ENCODE assay signal across 24 cellular contexts in genomic region chr6:134039116-134039515, GRCh38.
"Had no signal": no experiment of that assay in that cellular context is flagged by ENCODE, and none has a peak within 500 bp of the region (broad histone marks: within the 10 kb centered on the region; RNA-seq: fewer than 3 reads in every experiment).

No MANE protein-coding gene starts in this region.

- ATAC-seq: Panc1, Right ventricle myocardium inferior had no signal

- H3K36me3 ChIP-seq: MG63, SJSA1 had no signal

- H3K4me3 ChIP-seq: MG63, PC-9, SJSA1 had no signal

- H3K27ac ChIP-seq: PC-9, RWPE1, SJSA1 had no signal

- H3K4me2 ChIP-seq: PC-9, SK-N-SH had no signal

- H3K27me3 ChIP-seq: MG63, SJSA1 had no signal

- H3K9ac ChIP-seq: SK-N-SH had no signal

- DNase-seq: Kasumi-1, MG63, NCI-H1048, NCI-H1436, NCI-H1694, NCI-H187, NCI-H1930, NCI-H2029 treated with DMSO at 0.1 percent for 48 hours, NCI-H2081 treated with DMSO at 0.1 percent for 48 hours, NCI-H2107, NCI-H2171, NCI-H226, NCI-H446 treated with DMSO at 0.1 percent for 48 hours, NCI-H510A, NCI-H526, NCI-H82, PC-9, SK-N-SH, SW 1271, T-helper 1 cell had no signal

- H3K9me3 ChIP-seq: MG63, SJSA1, SK-N-SH had no signal

- H2AFZ ChIP-seq: PC-9 had no signal
